In the genomic region with DNA sequence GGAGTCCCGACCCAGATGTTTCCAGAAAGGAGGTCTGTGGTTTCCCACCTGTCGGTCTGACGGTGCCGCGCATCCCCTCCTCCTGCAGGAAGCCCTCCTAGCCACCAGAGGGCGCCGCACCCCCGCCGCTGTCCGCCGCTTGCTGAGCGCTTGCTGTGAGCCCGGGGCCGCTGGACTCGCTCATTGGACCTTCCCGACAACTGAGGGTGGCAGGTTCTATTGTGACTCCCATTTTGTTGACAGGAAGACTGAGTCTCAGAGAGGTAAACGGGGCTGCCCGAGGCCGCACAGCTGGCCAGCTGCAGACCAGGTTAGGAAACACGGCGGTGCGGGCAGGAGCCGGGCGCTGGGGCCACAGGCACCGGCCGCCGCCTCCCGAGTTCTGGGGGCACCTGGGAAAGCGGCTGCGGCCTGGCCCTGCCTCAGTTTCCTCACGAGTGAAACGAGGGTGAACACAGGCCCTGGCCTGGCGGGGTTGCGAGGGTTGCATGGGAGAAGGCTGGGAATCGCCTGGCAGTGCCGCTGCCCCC, we compare ENCODE assay signal across 8 cellular contexts.
DNase-seq lines count a peak whose midpoint lies in the region; ATAC-seq and TF ChIP-seq lines count a peak whose summit lies in the region.

No MANE protein-coding gene starts in this region.

- H3K4me3 Mint-ChIP-seq in CD4-positive, alpha-beta memory T cell: peak overlapping the region in 6 of 8 donors; percentile 35 to 70 (median 56)
- H3K4me3 Mint-ChIP-seq in activated CD4-positive, alpha-beta T cell treated with anti-CD3 and anti-CD28 coated beads, Interleukin-2, amount 10 ng/mL, durations not matched to agents 7 days and 5 days: peak overlapping the region; percentile 76
- peak overlapping the region; percentile 46 for H3K4me3 Mint-ChIP-seq in mesothelial cell of epicardium

- ATAC-seq in GM18907 (IDR thresholded peaks at IDR 0.05; ENCODE audit: unreplicated experiment): no peak
- no peak for ATAC-seq in GM21447 (IDR thresholded peaks at IDR 0.05; ENCODE audit: unreplicated experiment)

- peak; percentile 59 to 62 (median 59) for DNase-seq in CD4-positive, alpha-beta memory T cell
- DNase-seq in LNCaP clone FGC (ENCODE audit: low read depth) (no peak), dermis blood vessel endothelial cell (peak; percentile 73), mesothelial cell of epicardium (ENCODE audit: low spot score in 2 of 2, unreplicated experiment in 2 of 2) (peak; percentile 63 to 85)
- DNase-seq in activated CD4-positive, alpha-beta T cell treated with anti-CD3 and anti-CD28 coated beads, Interleukin-2, amount 10 ng/mL, durations not matched to agents 7 days and 5 days: peak; percentile 79
- peak; percentile 49 for DNase-seq in stimulated activated CD8-positive, alpha-beta memory T cell treated with anti-CD3 and anti-CD28 coated beads, Interleukin-7, amount 100 ng/mL, for 24 hours (ENCODE audit: low read depth)

- H3K27ac ChIP-seq in CD4-positive, alpha-beta memory T cell (ENCODE audit: low read depth, low read length): no peak overlapping the region

- peaks cover 5 to 36% (median 12%) of the 10 kb centered on the region in 4 donors for H3K4me1 Mint-ChIP-seq in CD4-positive, alpha-beta memory T cell
- H3K4me1 Mint-ChIP-seq in activated CD4-positive, alpha-beta T cell treated with anti-CD3 and anti-CD28 coated beads, Interleukin-2, amount 10 ng/mL, durations not matched to agents 7 days and 5 days: peaks cover 44% of the 10 kb centered on the region
- H3K4me1 Mint-ChIP-seq in mesothelial cell of epicardium: peaks cover 46% of the 10 kb centered on the region

- TF ChIP-seq CTCF in LNCaP clone FGC (IDR thresholded peaks at IDR 0.05; ENCODE audit: control insufficient read depth, extremely low read depth, insufficient read depth): peak; percentile 29
- peak; percentile 94 for TF ChIP-seq CTCF in mesothelial cell of epicardium (IDR thresholded peaks at IDR 0.05; ENCODE audit: unreplicated experiment)

- CTCF ChIA-PET in CD4-positive, alpha-beta memory T cell (lab: Charles Lee; ENCODE audit: partially characterized antibody): interaction anchor here (1.3 to 2.0 kb wide), 4 partner anchors 10 to 118 kb away, joined by 3 to 4 read pairs (median 4); no protein-coding TSS in a partner anchor
- CTCF ChIA-PET in activated CD4-positive, alpha-beta T cell treated with anti-CD3 and anti-CD28 coated beads, Interleukin-2, amount 10 ng/mL, durations not matched to agents 7 days and 5 days (lab: Charles Lee): interaction anchor here (1.2 to 2.5 kb wide), 2 partner anchors 11 to 308 kb away, joined by 3 to 9 read pairs; no protein-coding TSS in a partner anchor

- H3K36me3 ChIP-seq in CD4-positive, alpha-beta memory T cell (ENCODE audit: insufficient read depth, low read length): no peaks in the 10 kb centered on the region

- H3K27ac Mint-ChIP-seq in CD4-positive, alpha-beta memory T cell: no peak overlapping the region
- peak overlapping the region; percentile 80 for H3K27ac Mint-ChIP-seq in activated CD4-positive, alpha-beta T cell treated with anti-CD3 and anti-CD28 coated beads, Interleukin-2, amount 10 ng/mL, durations not matched to agents 7 days and 5 days
- H3K27ac Mint-ChIP-seq in mesothelial cell of epicardium: no peak overlapping the region

- peaks cover 0 to 11% of the 10 kb centered on the region in 2 donors for H3K27me3 Mint-ChIP-seq in CD4-positive, alpha-beta memory T cell
- H3K27me3 Mint-ChIP-seq in activated CD4-positive, alpha-beta T cell treated with anti-CD3 and anti-CD28 coated beads, Interleukin-2, amount 10 ng/mL, durations not matched to agents 7 days and 5 days: no peaks in the 10 kb centered on the region
- H3K27me3 Mint-ChIP-seq in mesothelial cell of epicardium (ENCODE audit: low read depth): no peaks in the 10 kb centered on the region

- H3K9me3 Mint-ChIP-seq in CD4-positive, alpha-beta memory T cell: no peaks in the 10 kb centered on the region
- no peaks in the 10 kb centered on the region for H3K9me3 Mint-ChIP-seq in activated CD4-positive, alpha-beta T cell treated with anti-CD3 and anti-CD28 coated beads, Interleukin-2, amount 10 ng/mL, durations not matched to agents 7 days and 5 days
- H3K9me3 Mint-ChIP-seq in mesothelial cell of epicardium: no peaks in the 10 kb centered on the region

- H3K9me3 ChIP-seq in CD4-positive, alpha-beta memory T cell (ENCODE audit: control insufficient read depth in 1 of 2, low read length in 2 of 2): no peaks in the 10 kb centered on the region

- H3K27me3 ChIP-seq in CD4-positive, alpha-beta memory T cell (ENCODE audit: insufficient read depth, low read length): no peaks in the 10 kb centered on the region

- POLR2A ChIA-PET in CD4-positive, alpha-beta memory T cell (lab: Charles Lee; ENCODE audit: partially characterized antibody): no interaction called here
- POLR2A ChIA-PET in activated CD4-positive, alpha-beta T cell treated with anti-CD3 and anti-CD28 coated beads, Interleukin-2, amount 10 ng/mL, durations not matched to agents 7 days and 5 days (lab: Charles Lee): no interaction called here

- H3K36me3 Mint-ChIP-seq in CD4-positive, alpha-beta memory T cell: no peaks in the 10 kb centered on the region
- no peaks in the 10 kb centered on the region for H3K36me3 Mint-ChIP-seq in activated CD4-positive, alpha-beta T cell treated with anti-CD3 and anti-CD28 coated beads, Interleukin-2, amount 10 ng/mL, durations not matched to agents 7 days and 5 days (ENCODE audit: low read depth)
- H3K36me3 Mint-ChIP-seq in mesothelial cell of epicardium: no peaks in the 10 kb centered on the region

- peak overlapping the region in 1 of 2 donors; percentile 22 for H3K4me3 ChIP-seq in CD4-positive, alpha-beta memory T cell (ENCODE audit: low read length in 2 of 2)
- no peak overlapping the region for H3K4me3 ChIP-seq in LNCaP clone FGC (ENCODE audit: low read depth, low read length)

- intact Hi-C loops in CD4-positive, alpha-beta memory T cell (cut with micrococcal nuclease): loop anchor here (1.0 kb wide), 3 partner anchors 28 to 307 kb away; no protein-coding TSS in a partner anchor

- H3K4me1 ChIP-seq in CD4-positive, alpha-beta memory T cell (ENCODE audit: insufficient read depth, low read length): peaks cover 24% of the 10 kb centered on the region
